15 cellular contexts compared by ENCODE assay signal in the genomic region with DNA sequence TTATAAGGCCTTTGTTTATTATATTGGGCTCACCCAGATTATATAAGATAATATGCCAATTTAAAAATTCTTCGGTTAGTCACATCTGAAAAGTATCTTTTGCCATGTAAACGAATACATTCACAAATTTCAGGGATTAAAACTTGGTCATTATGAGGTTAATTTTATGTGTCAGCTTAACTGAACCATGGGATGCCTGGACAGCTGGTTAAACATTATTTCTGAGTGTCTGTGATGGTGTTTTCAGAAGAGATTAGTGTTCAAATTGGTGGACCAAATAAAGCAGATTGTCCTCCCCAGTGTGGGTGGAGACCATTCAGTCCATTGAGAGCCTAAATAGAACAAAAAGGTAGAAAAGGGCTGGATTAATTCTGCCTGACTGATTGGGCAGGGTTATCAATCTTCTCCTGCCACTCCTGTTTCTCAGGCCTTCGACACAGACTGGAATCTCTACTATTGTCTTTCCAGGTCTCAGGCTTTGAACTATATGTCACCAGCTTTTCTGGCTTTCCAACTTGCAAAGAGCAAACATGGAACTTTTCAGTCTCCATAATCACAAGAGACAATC.
A peak's percentile ranks its signal among the peaks of the same experiment; 100 is the strongest.
DNase-seq lines count a peak whose midpoint lies in the region; ATAC-seq and TF ChIP-seq lines count a peak whose summit lies in the region.
"Had no signal": no experiment of that assay in that cellular context is flagged by ENCODE, and none has a peak within 500 bp of the region (broad histone marks: within the 10 kb centered on the region; RNA-seq: fewer than 3 reads in every experiment).

No MANE protein-coding gene starts in this region.

- no peaks in the 10 kb centered on the region for H3K27me3 ChIP-seq in WERI-Rb-1 (ENCODE audit: insufficient read depth, low read depth, severe bottlenecking)
- H3K27me3 ChIP-seq: BE2C, tibial artery had no signal

- H3K4me3 ChIP-seq in WERI-Rb-1 (ENCODE audit: low read depth, low read length), result no peak overlapping the region
- H3K4me3 ChIP-seq: tibial artery had no signal

- no peak overlapping the region for H3K27ac ChIP-seq in WERI-Rb-1
- H3K27ac ChIP-seq: 22Rv1, tibial artery had no signal

- TF ChIP-seq CTCF in WERI-Rb-1 (IDR thresholded peaks at IDR 0.05; ENCODE audit: low read depth, low read length), result no peak

- no peaks in the 10 kb centered on the region for H3K9me3 ChIP-seq in WERI-Rb-1 (ENCODE audit: severe bottlenecking)
- H3K9me3 ChIP-seq: BE2C, tibial artery had no signal

- no peaks in the 10 kb centered on the region for H3K36me3 ChIP-seq in WERI-Rb-1
- H3K36me3 ChIP-seq: BE2C, tibial artery had no signal

- DNase-seq in DMS153 (lab: John Stamatoyannopoulos, UW) (peak; percentile 21), DMS153 treated with DMSO at 0.1 percent for 48 hours (lab: John Stamatoyannopoulos, UW; ENCODE audit: unreplicated experiment) (no peak), NCI-H510A (lab: John Stamatoyannopoulos, UW) (peak; percentile 77), WERI-Rb-1 (peak; percentile 26), retina (peak; percentile 85), NCI-H446 treated with DMSO at 0.1 percent for 48 hours (lab: John Stamatoyannopoulos, UW) (no peak)
- DNase-seq: BE2C; hypothalamus; NCI-H2171; stimulated activated naive B cell treated with anti-CD40 and anti-IgM and Interleukin-4, amounts not matched to agents 10 μg/mL and 1 μg/mL and 100 μg/mL, for 72 hours; tibial artery had no signal

- ATAC-seq in HG03108 (IDR thresholded peaks at IDR 0.05; ENCODE audit: unreplicated experiment) (no peak), GM18498 (IDR thresholded peaks at IDR 0.05; ENCODE audit: unreplicated experiment) (no peak)
- ATAC-seq: activated naive CD4-positive, alpha-beta T cell treated with anti-CD3 and anti-CD28 coated beads, Interleukin-2, amount 50 U/mL, for 72 hours; stimulated activated naive B cell treated with anti-CD40 and anti-IgM and Interleukin-4, amounts not matched to agents 10 μg/mL and 1 μg/mL and 100 μg/mL, for 72 hours had no signal

Comparison
In these comparisons a context has a peak if more than half of its experiments do, and no peak if none do; other contexts are left out.
1. DNase-seq: peak in DMS153 (single experiment), NCI-H510A (single experiment), WERI-Rb-1 (single experiment) and retina (single experiment); none in DMS153 treated with DMSO at 0.1 percent for 48 hours (single experiment) and NCI-H446 treated with DMSO at 0.1 percent for 48 hours (single experiment).